In genomic region chr18:73279499-73279898, GRCh38 we compare ENCODE assay signal across 17 cellular contexts.
"Had no signal": no experiment of that assay in that cellular context is flagged by ENCODE, and none has a peak within 500 bp of the region (broad histone marks: within the 10 kb centered on the region; RNA-seq: fewer than 3 reads in every experiment).

No MANE protein-coding gene starts in this region.

- H3K36me3 ChIP-seq: cardiac muscle cell, esophagus muscularis mucosa, lower lobe of right lung, prostate gland, right lobe of liver had no signal

- H3K27ac ChIP-seq: cardiac muscle cell, coronary artery, esophagus muscularis mucosa, lower lobe of right lung, prostate gland, right lobe of liver had no signal

- H3K27me3 ChIP-seq: cardiac muscle cell, esophagus muscularis mucosa, right lobe of liver had no signal

- H3K4me1 ChIP-seq: esophagus muscularis mucosa, lower lobe of right lung, prostate gland, right lobe of liver had no signal

- H3K9me3 ChIP-seq: esophagus muscularis mucosa, lower lobe of right lung, prostate gland, right lobe of liver had no signal

- H3K4me3 ChIP-seq: cardiac muscle cell, coronary artery, esophagus muscularis mucosa, lower lobe of right lung, prostate gland, right lobe of liver, smooth muscle cell had no signal

- DNase-seq: activated CD4-positive, alpha-beta T cell treated with anti-CD3 and anti-CD28 coated beads, Interleukin-2, amount 10 ng/mL, durations not matched to agents 24 days and 14 days; activated CD4-positive, CD25-positive, alpha-beta regulatory T cell; activated CD8-positive, alpha-beta memory T cell treated with anti-CD3 and anti-CD28 coated beads, Interleukin-2, amount 50 U/mL, for 48 hours; activated gamma-delta T cell; activated T-cell treated with anti-CD3 and anti-CD28 coated beads, Interleukin-2, amount 50 U/mL, for 72 hours; foreskin fibroblast; immature natural killer cell; lower lobe of right lung; right lobe of liver; stimulated activated naive CD8-positive, alpha-beta T cell treated with anti-CD3 and anti-CD28 coated beads, Interleukin-15, amount 100 ng/mL, for 72 hours; T-helper 2 cell had no signal

- ATAC-seq: activated naive CD4-positive, alpha-beta T cell treated with anti-CD3 and anti-CD28 coated beads, Interleukin-2, amount 50 U/mL, for 72 hours; activated T-cell treated with anti-CD3 and anti-CD28 coated beads, Interleukin-2, amount 50 U/mL, for 72 hours; right lobe of liver; stimulated activated naive CD8-positive, alpha-beta T cell treated with anti-CD3 and anti-CD28 coated beads, Interleukin-15, amount 100 ng/mL, for 72 hours had no signal
